ENCODE assay signal across 8 cellular contexts in genomic region chr4:184267673-184268573, GRCh38. TPM values are rescaled to one million over a fixed set of nuclear protein-coding genes. Genes with fewer than 3 reads are reported as not detected.
DNase-seq lines count a peak whose midpoint lies in the region; ATAC-seq and TF ChIP-seq lines count a peak whose summit lies in the region.

No MANE protein-coding gene starts in this region.

- no peaks in the 10 kb centered on the region; the same call in 1 of the 2 replicates for H3K79me2 ChIP-seq in KMS-11 (ENCODE audit: insufficient read depth, low read depth)

- no peaks in the 10 kb centered on the region for H3K27me3 ChIP-seq in KMS-11 (ENCODE audit: insufficient read depth, low read depth)
- no peaks in the 10 kb centered on the region for H3K27me3 ChIP-seq in brain microvascular endothelial cell (replicated peaks)
- no peaks in the 10 kb centered on the region for H3K27me3 ChIP-seq in right lobe of liver
- H3K27me3 ChIP-seq in thyroid gland: no peaks in the 10 kb centered on the region

- whole genome bisulfite sequencing in right lobe of liver (ENCODE audit: insufficient coverage, low coverage, low lambda C conversion rate, missing lambda C conversion rate): 75% methylated on average over 18 of the region's 22 CpGs
- 80 to 85% methylated on average over 22 of the region's 22 CpGs for WGBS in thyroid gland, 2 donors

- H4K20me1 ChIP-seq in KMS-11 (ENCODE audit: insufficient read depth): no peaks in the 10 kb centered on the region

- TF ChIP-seq POLR2A in right lobe of liver (IDR thresholded peaks at IDR 0.05) (peak; percentile 20), thyroid gland (IDR thresholded peaks at IDR 0.05) (no peak)

- DNase-seq in DMS53 (lab: John Stamatoyannopoulos, UW): peak; percentile 84
- DNase-seq in T-helper 9 cell: peak; percentile 23
- DNase-seq in brain microvascular endothelial cell: peak; percentile 76
- DNase-seq in right lobe of liver: peak; percentile 54 to 70 (median 59)
- peak; percentile 28 to 42 for DNase-seq in stimulated activated CD8-positive, alpha-beta memory T cell treated with anti-CD3 and anti-CD28 coated beads, Interleukin-4, amount 100 ng/mL, for 4 hours (ENCODE audit: low read depth in 2 of 2, low spot score in 1 of 2)
- DNase-seq in thyroid gland: no peak

- H3K4me3 ChIP-seq in KMS-11 (IDR thresholded peaks at IDR 0.05; ENCODE audit: insufficient read depth, low read depth, low read length) (no peak overlapping the region), brain microvascular endothelial cell (ENCODE audit: low read depth, low read length) (peak overlapping the region; percentile 43), right lobe of liver (peak overlapping the region in 1 of 3 donors; percentile 37), thyroid gland (replicated peaks in 1 of 3) (no peak overlapping the region)

- in situ Hi-C loops in brain microvascular endothelial cell (cut with HindIII; ENCODE audit: low pct_ligation_motif_present, low sequenced_read_pairs): no loop called here

- no peaks in the 10 kb centered on the region for H3K9me3 ChIP-seq in right lobe of liver
- H3K9me3 ChIP-seq in thyroid gland: no peaks in the 10 kb centered on the region

- H2AFZ ChIP-seq in KMS-11 (ENCODE audit: low read depth): peak overlapping the region; percentile 31; the same call in 1 of the 2 replicates

- peaks cover 98% of the 10 kb centered on the region for H3K4me1 ChIP-seq in KMS-11 (ENCODE audit: low read depth, poor library complexity, severe bottlenecking)
- H3K4me1 ChIP-seq in right lobe of liver: no peaks in the 10 kb centered on the region
- no peaks in the 10 kb centered on the region for H3K4me1 ChIP-seq in thyroid gland

- ATAC-seq in GM21576 (IDR thresholded peaks at IDR 0.05; ENCODE audit: unreplicated experiment) (peak; percentile 70), right lobe of liver (peak; percentile 58 to 84 (median 64))

- peak overlapping the region; percentile 69 for H3K9ac ChIP-seq in KMS-11

- no peak for TF ChIP-seq CTCF in KMS-11 (conservative IDR thresholded peaks at IDR 0.05; ENCODE audit: low read depth, low read length)
- no peak for TF ChIP-seq CTCF in brain microvascular endothelial cell (IDR thresholded peaks at IDR 0.05; ENCODE audit: low read depth, low read length, missing control alignments)
- TF ChIP-seq CTCF in right lobe of liver (IDR thresholded peaks at IDR 0.05): no peak
- no peak for TF ChIP-seq CTCF in thyroid gland (IDR thresholded peaks at IDR 0.05)

- intact Hi-C loops in right lobe of liver (cut with DNase I) (no loop called here), thyroid gland (cut with DNase I) (no loop called here)

- H3K36me3 ChIP-seq in KMS-11 (ENCODE audit: insufficient read depth) (no peaks in the 10 kb centered on the region), brain microvascular endothelial cell (replicated peaks) (no peaks in the 10 kb centered on the region), right lobe of liver (no peaks in the 10 kb centered on the region), thyroid gland (no peaks in the 10 kb centered on the region)

- peak overlapping the region; percentile 82 for H3K4me2 ChIP-seq in KMS-11

- H3K27ac ChIP-seq in KMS-11 (peak overlapping the region; percentile 91), brain microvascular endothelial cell (peak overlapping the region; percentile 64), right lobe of liver (peak overlapping the region; percentile 20 to 65 (median 61)), thyroid gland (no peak overlapping the region)

RNA-seq across cellular contexts. Expression of gene ENPP6, which starts 50.2 kb away (rescaled TPM):
- under 1 TPM in 2 of 6 experiments, not detected in 4; 0.06 to 0.42 TPM for total RNA-seq in right lobe of liver
- total RNA-seq in thyroid gland: under 1 TPM in 1 of 4 donors, not detected in 3; 0.45 TPM

Comparison
In these comparisons a context has a peak if more than half of its experiments do, and no peak if none do; other contexts are left out.
1. DNase-seq: peak in DMS53 (single experiment), T-helper 9 cell (single experiment), brain microvascular endothelial cell (single experiment), right lobe of liver (3 of 3) and stimulated activated CD8-positive, alpha-beta memory T cell treated with anti-CD3 and anti-CD28 coated beads, Interleukin-4, amount 100 ng/mL, for 4 hours (2 of 2); none in thyroid gland (0 of 2).
2. H3K27ac ChIP-seq: peak in KMS-11 (single experiment), brain microvascular endothelial cell (single experiment) and right lobe of liver (3 of 3); none in thyroid gland (0 of 3).